1 cellular context compared by ENCODE assay signal in genomic region chr3:128060473-128061381, GRCh38.
A peak's percentile ranks its signal among the peaks of the same experiment; 100 is the strongest.
TF ChIP-seq lines count a peak whose summit lies in the region.

No MANE protein-coding gene starts in this region.

TF ChIP-seq in SK-N-SH, 30 proteins besides CTCF, POLR2A, EP300 and RAD21 (continued from another document):
- TF ChIP-seq PBX3 (IDR thresholded peaks at IDR 0.05) = peak; percentile 53; the same call in 1 of the 2 replicates
- TF ChIP-seq TCF12 (IDR thresholded peaks at IDR 0.05) = peak; percentile 88
- TF ChIP-seq MAX (IDR thresholded peaks at IDR 0.05; ENCODE audit: low read depth) = peak; percentile 31; the same call in 1 of the 2 replicates
